Comparison of ENCODE assay signal across 24 cellular contexts in the genomic region with DNA sequence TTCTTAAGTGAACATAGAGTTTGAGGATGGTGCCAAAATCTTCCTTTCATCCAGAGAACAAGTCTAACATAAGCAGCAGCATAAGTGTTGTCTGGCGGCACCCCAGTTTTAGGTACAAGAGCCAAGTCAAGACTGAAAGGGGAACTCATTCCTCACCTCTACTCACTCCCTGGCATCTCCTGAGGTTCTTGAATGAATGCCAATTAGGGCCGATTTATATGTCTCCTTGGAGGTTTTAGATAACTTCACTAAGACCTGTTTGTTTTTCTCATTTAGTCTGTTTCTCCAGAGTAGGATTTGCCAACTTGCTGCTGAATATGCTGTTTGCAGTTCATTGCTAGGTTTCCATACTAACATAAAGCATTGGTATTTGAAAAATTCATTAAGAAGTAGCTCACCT. TPM values are rescaled to one million over a fixed set of nuclear protein-coding genes. Genes with fewer than 3 reads are reported as not detected.
"Had no signal": no experiment of that assay in that cellular context is flagged by ENCODE, and none has a peak within 500 bp of the region (broad histone marks: within the 10 kb centered on the region; RNA-seq: fewer than 3 reads in every experiment).

No MANE protein-coding gene starts in this region.

- FAIRE-seq: astrocyte, small intestine, urothelium cell line had no signal

- ATAC-seq: activated CD8-positive, alpha-beta memory T cell treated with anti-CD3 and anti-CD28 coated beads, Interleukin-2, amount 10 ng/mL, durations not matched to agents 7 days and 5 days; activated CD8-positive, alpha-beta T cell treated with anti-CD3 and anti-CD28 coated beads for 36 hours; activated naive CD4-positive, alpha-beta T cell treated with anti-CD3 and anti-CD28 coated beads, Interleukin-2, amount 50 U/mL, for 72 hours; activated T-helper 17 cell treated with anti-CD3 and anti-CD28 coated beads, Interleukin-2, amount 50 U/mL, for 72 hours; foreskin keratinocyte; mucosa of descending colon; sciatic nerve; stimulated activated memory B cell treated with anti-CD40 and anti-IgM and Interleukin-4, amounts not matched to agents 10 μg/mL and 1 μg/mL and 100 μg/mL, for 72 hours had no signal

- H3K9me3 ChIP-seq: left ventricle myocardium inferior, mucosa of descending colon, stomach, suprapubic skin, transverse colon had no signal

- DNase-seq: activated CD4-positive, alpha-beta T cell treated with anti-CD3 and anti-CD28 coated beads, Interleukin-2, amount 10 ng/mL, durations not matched to agents 7 days and 5 days; activated CD4-positive, CD25-positive, alpha-beta regulatory T cell treated with anti-CD3 and anti-CD28 coated beads, Interleukin-2, amount 50 U/mL, for 72 hours; activated CD8-positive, alpha-beta memory T cell treated with anti-CD3 and anti-CD28 coated beads, Interleukin-2, amount 10 ng/mL, durations not matched to agents 7 days and 5 days; activated CD8-positive, alpha-beta T cell treated with anti-CD3 and anti-CD28 coated beads for 36 hours; adrenal gland; foreskin keratinocyte; left ventricle myocardium inferior; mucosa of descending colon; nucleus accumbens; small intestine; stimulated activated CD4-positive, alpha-beta T cell treated with anti-CD3 and anti-CD28 coated beads, Interleukin-15, amount 100 ng/mL, for 24 hours; stomach; transverse colon had no signal

- H3K4me3 ChIP-seq: adrenal gland, cardiac muscle cell, left ventricle myocardium inferior, mucosa of descending colon, stomach, suprapubic skin, transverse colon had no signal

- H3K27ac ChIP-seq: adrenal gland, cardiac muscle cell, epithelial cell of prostate, foreskin keratinocyte, left ventricle myocardium inferior, stomach, suprapubic skin, transverse colon, VCaP had no signal

- H3K36me3 ChIP-seq: adrenal gland, cardiac muscle cell, left ventricle myocardium inferior, stomach, suprapubic skin, transverse colon had no signal

- H3K4me1 ChIP-seq: foreskin keratinocyte had no signal

- H3K27me3 ChIP-seq: adrenal gland, cardiac muscle cell, foreskin keratinocyte, stomach, suprapubic skin, transverse colon had no signal

RNA-seq across cellular contexts. Expression of a gene that starts 42.5 kb away (rescaled TPM):
- total RNA-seq: activated CD4-positive, alpha-beta T cell treated with anti-CD3 and anti-CD28 coated beads, Interleukin-2, amount 10 ng/mL, durations not matched to agents 7 days and 5 days; activated CD8-positive, alpha-beta T cell treated with anti-CD3 and anti-CD28 coated beads for 36 hours; activated naive CD4-positive, alpha-beta T cell treated with anti-CD3 and anti-CD28 coated beads, Interleukin-2, amount 50 U/mL, for 72 hours; activated T-helper 17 cell treated with anti-CD3 and anti-CD28 coated beads, Interleukin-2, amount 50 U/mL, for 72 hours; T-helper 2 cell treated with Interferon-gamma antibody and Interleukin-4, amounts not matched to agents 100 ng/mL and 5 ng/mL, for 36 hours had no signal
